In genomic region chr7:74290999-74291441, GRCh38 we compare ENCODE assay signal across 9 cellular contexts. TPM values are rescaled to one million over a fixed set of nuclear protein-coding genes. Genes with fewer than 3 reads are reported as not detected.
A peak's percentile ranks its signal among the peaks of the same experiment; 100 is the strongest.
DNase-seq lines count a peak whose midpoint lies in the region; ATAC-seq and TF ChIP-seq lines count a peak whose summit lies in the region.
"Had no signal": no experiment of that assay in that cellular context is flagged by ENCODE, and none has a peak within 500 bp of the region (broad histone marks: within the 10 kb centered on the region; RNA-seq: fewer than 3 reads in every experiment).

No MANE protein-coding gene starts in this region.

- CTCF ChIA-PET in SK-N-SH (lab: Yijun Ruan, JAX) (interaction anchor here (0.9 to 9.1 kb wide), 6 partner anchors 15 to 111 kb away, joined by 3 to 61 read pairs (median 9); no protein-coding TSS in a partner anchor), PC-9 (lab: Charles Lee) (no interaction called here)

- H3K27ac ChIP-seq in SK-N-SH (ENCODE audit: low read depth in 2 of 2, low read length in 1 of 2), result no peak overlapping the region
- no peak overlapping the region for H3K27ac ChIP-seq in PC-9
- H3K27ac ChIP-seq in stomach, result peak overlapping the region in 4 of 5 donors; percentile 85 to 91 (median 89)

- ATAC-seq in SK-N-SH treated with all-trans-retinoic acid at 6 μM for 48 hours (no peak), HG03342 (IDR thresholded peaks at IDR 0.05; ENCODE audit: unreplicated experiment) (no peak), HG03571 (IDR thresholded peaks at IDR 0.05; ENCODE audit: unreplicated experiment) (no peak)

- peak overlapping the region; percentile 74 to 99 for H3K4me3 ChIP-seq in SK-N-SH (ENCODE audit: low read depth in 2 of 2, low read length in 1 of 2)
- no peak overlapping the region; the same call in 1 of the 2 replicates for H3K4me3 ChIP-seq in PC-9
- peak overlapping the region; percentile 65 to 92 for H3K4me3 ChIP-seq in foreskin fibroblast (ENCODE audit: low read depth in 1 of 2, low read length in 2 of 2)
- peak overlapping the region; percentile 93 to 97 (median 96) for H3K4me3 ChIP-seq in stomach

- intact Hi-C loops in PC-9 (cut with micrococcal nuclease; ENCODE audit: unreplicated experiment) (loop anchor here (5.0 kb wide), 1 partner anchor 101 kb away; no protein-coding TSS in a partner anchor), stomach (cut with DNase I; ENCODE audit: low total_unique reads) (no loop called here)

- WGBS in SK-N-SH (ENCODE audit: low lambda C conversion rate), result 95% methylated on average over 9 of the region's 10 CpGs
- 37 to 52% (median 47%) methylated on average over 10 of the region's 10 CpGs for whole genome bisulfite sequencing in stomach, 5 donors

- TF ChIP-seq CTCF in SK-N-SH (IDR thresholded peaks at IDR 0.05) (no peak), PC-9 (conservative IDR thresholded peaks at IDR 0.05) (no peak), foreskin fibroblast (IDR thresholded peaks at IDR 0.05; ENCODE audit: low read depth, low read length) (no peak), stomach (IDR thresholded peaks at IDR 0.05) (no peak)

- H4K20me1 ChIP-seq in SK-N-SH (ENCODE audit: insufficient read depth) (peaks cover 57% of the 10 kb centered on the region), PC-9 (ENCODE audit: insufficient read depth) (no peaks in the 10 kb centered on the region; the same call in 1 of the 2 replicates)

- H3K9ac ChIP-seq in SK-N-SH, result peak overlapping the region; percentile 96; the same call in 1 of the 2 replicates

- no TSS peak for BruUV-seq in PC-9 (replicated peaks; lab: Mats Ljungman, UMichigan)

- H3K36me3 ChIP-seq in SK-N-SH (replicated peaks in 1 of 2; ENCODE audit: control insufficient read depth in 1 of 2, insufficient read depth in 2 of 2, low read length in 1 of 2), result no peaks in the 10 kb centered on the region
- no peaks in the 10 kb centered on the region for H3K36me3 ChIP-seq in PC-9 (ENCODE audit: low read depth)
- peaks cover 0 to under 1% (median 0%) of the 10 kb centered on the region in 4 donors for H3K36me3 ChIP-seq in stomach
- H3K36me3 ChIP-seq: sigmoid colon had no signal

- H3K4me1 ChIP-seq in SK-N-SH (ENCODE audit: control insufficient read depth in 1 of 2, insufficient read depth in 2 of 2, low read depth in 1 of 2, low read length in 1 of 2) (peaks cover 16 to 38% of the 10 kb centered on the region in 2 experiments; a peak in 3 of 4 replicates), PC-9 (replicated peaks; ENCODE audit: insufficient read depth) (peaks cover 32% of the 10 kb centered on the region), stomach (peaks cover 66 to 78% (median 75%) of the 10 kb centered on the region in 4 donors)

- H3K9me3 ChIP-seq in SK-N-SH (no peaks in the 10 kb centered on the region), PC-9 (ENCODE audit: insufficient read depth, low read depth) (no peaks in the 10 kb centered on the region), stomach (no peaks in the 10 kb centered on the region)
- H3K9me3 ChIP-seq: sigmoid colon had no signal

- H3K9me2 ChIP-seq in SK-N-SH, result no peaks in the 10 kb centered on the region
- no peaks in the 10 kb centered on the region for H3K9me2 ChIP-seq in PC-9 (ENCODE audit: insufficient read depth)

- no peaks in the 10 kb centered on the region for H3K27me3 ChIP-seq in SK-N-SH (ENCODE audit: insufficient read depth)
- no peaks in the 10 kb centered on the region for H3K27me3 ChIP-seq in PC-9 (ENCODE audit: insufficient read depth, low read depth)
- peaks cover 0 to 10% (median 0%) of the 10 kb centered on the region in 3 donors for H3K27me3 ChIP-seq in stomach
- H3K27me3 ChIP-seq: sigmoid colon had no signal

- no peak for TF ChIP-seq POLR2A in stomach (IDR thresholded peaks at IDR 0.05)

- H3K79me2 ChIP-seq in SK-N-SH (ENCODE audit: insufficient read depth) (peaks cover 67% of the 10 kb centered on the region), PC-9 (ENCODE audit: low read depth) (peaks cover 10% of the 10 kb centered on the region; the same call in 1 of the 2 replicates)

- no peaks in the 10 kb centered on the region for H3F3A ChIP-seq in SK-N-SH (replicated peaks; ENCODE audit: insufficient read depth)
- peaks cover 19% of the 10 kb centered on the region; the same call in 1 of the 2 replicates for H3F3A ChIP-seq in PC-9 (ENCODE audit: insufficient read depth, low read depth)

- peak overlapping the region; percentile 90 for H3K4me2 ChIP-seq in SK-N-SH
- peak overlapping the region; percentile 92 for H3K4me2 ChIP-seq in PC-9

- H2AFZ ChIP-seq in SK-N-SH (ENCODE audit: low read depth) (no peak overlapping the region), PC-9 (no peak overlapping the region)

- TF ChIP-seq EP300 in SK-N-SH (IDR thresholded peaks at IDR 0.05; ENCODE audit: borderline replicate concordance in 1 of 2, low read depth in 1 of 2, low read length in 1 of 2) (no peak), stomach (IDR thresholded peaks at IDR 0.05) (no peak)

- no peak for TF ChIP-seq RAD21 in SK-N-SH (IDR thresholded peaks at IDR 0.05; ENCODE audit: low read length)

- POLR2A ChIA-PET in SK-N-SH (lab: Yijun Ruan, JAX) (interaction anchor here (0.6 kb wide), 1 partner anchor 71 kb away, joined by 4 read pairs; no protein-coding TSS in a partner anchor), PC-9 (lab: Charles Lee; ENCODE audit: unreplicated experiment) (no interaction called here)

- DNase-seq in SK-N-SH (no peak), PC-9 (no peak), foreskin fibroblast (no peak), stomach (no peak)
- no peak for DNase-seq in stimulated activated CD4-positive, alpha-beta T cell treated with anti-CD3 and anti-CD28 coated beads, Interleukin-4, amount 100 ng/mL, for 1 hour

TF ChIP-seq in SK-N-SH, 30 proteins besides CTCF, POLR2A, EP300 and RAD21:
- TF ChIP-seq TCF12 (IDR thresholded peaks at IDR 0.05) (no peak), MXI1 (IDR thresholded peaks at IDR 0.05; ENCODE audit: low read depth, low read length) (peak; percentile 16)
- TF ChIP-seq, protein P1, sequence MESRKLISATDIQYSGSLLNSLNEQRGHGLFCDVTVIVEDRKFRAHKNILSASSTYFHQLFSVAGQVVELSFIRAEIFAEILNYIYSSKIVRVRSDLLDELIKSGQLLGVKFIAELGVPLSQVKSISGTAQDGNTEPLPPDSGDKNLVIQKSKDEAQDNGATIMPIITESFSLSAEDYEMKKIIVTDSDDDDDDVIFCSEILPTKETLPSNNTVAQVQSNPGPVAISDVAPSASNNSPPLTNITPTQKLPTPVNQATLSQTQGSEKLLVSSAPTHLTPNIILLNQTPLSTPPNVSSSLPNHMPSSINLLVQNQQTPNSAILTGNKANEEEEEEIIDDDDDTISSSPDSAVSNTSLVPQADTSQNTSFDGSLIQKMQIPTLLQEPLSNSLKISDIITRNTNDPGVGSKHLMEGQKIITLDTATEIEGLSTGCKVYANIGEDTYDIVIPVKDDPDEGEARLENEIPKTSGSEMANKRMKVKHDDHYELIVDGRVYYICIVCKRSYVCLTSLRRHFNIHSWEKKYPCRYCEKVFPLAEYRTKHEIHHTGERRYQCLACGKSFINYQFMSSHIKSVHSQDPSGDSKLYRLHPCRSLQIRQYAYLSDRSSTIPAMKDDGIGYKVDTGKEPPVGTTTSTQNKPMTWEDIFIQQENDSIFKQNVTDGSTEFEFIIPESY (IDR thresholded peaks at IDR 0.05; ENCODE audit: borderline replicate concordance, low read depth), result no peak
TF ChIP-seq in SK-N-SH: peak in this region for 1.

TF ChIP-seq in SK-N-SH treated with all-trans-retinoic acid at 6 μM for 48 hours, 23 proteins besides CTCF, POLR2A, EP300 and RAD21:
- TF ChIP-seq TCF4 (CRISPR knock-in tag; IDR thresholded peaks at IDR 0.05; ENCODE audit: borderline replicate concordance) (no peak), CSDC2 (CRISPR knock-in tag; IDR thresholded peaks at IDR 0.05) (no peak), SNAI2 (CRISPR knock-in tag; IDR thresholded peaks at IDR 0.05) (no peak), ARNTL (CRISPR knock-in tag; IDR thresholded peaks at IDR 0.05; ENCODE audit: borderline replicate concordance, low read depth) (no peak), ZFP3 (CRISPR knock-in tag; IDR thresholded peaks at IDR 0.05) (no peak), ZC3H10 (CRISPR knock-in tag; IDR thresholded peaks at IDR 0.05) (no peak), RARB (CRISPR knock-in tag; IDR thresholded peaks at IDR 0.05) (no peak), ISL1 (CRISPR knock-in tag; IDR thresholded peaks at IDR 0.05) (no peak), ZNF565 (CRISPR knock-in tag; conservative IDR thresholded peaks at IDR 0.05; ENCODE audit: low read depth) (no peak), BACH2 (CRISPR knock-in tag; IDR thresholded peaks at IDR 0.05; ENCODE audit: borderline replicate concordance) (no peak)
- TF ChIP-seq, protein P2, sequence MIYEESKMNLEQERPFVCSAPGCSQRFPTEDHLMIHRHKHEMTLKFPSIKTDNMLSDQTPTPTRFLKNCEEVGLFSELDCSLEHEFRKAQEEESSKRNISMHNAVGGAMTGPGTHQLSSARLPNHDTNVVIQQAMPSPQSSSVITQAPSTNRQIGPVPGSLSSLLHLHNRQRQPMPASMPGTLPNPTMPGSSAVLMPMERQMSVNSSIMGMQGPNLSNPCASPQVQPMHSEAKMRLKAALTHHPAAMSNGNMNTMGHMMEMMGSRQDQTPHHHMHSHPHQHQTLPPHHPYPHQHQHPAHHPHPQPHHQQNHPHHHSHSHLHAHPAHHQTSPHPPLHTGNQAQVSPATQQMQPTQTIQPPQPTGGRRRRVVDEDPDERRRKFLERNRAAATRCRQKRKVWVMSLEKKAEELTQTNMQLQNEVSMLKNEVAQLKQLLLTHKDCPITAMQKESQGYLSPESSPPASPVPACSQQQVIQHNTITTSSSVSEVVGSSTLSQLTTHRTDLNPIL (CRISPR knock-in tag; IDR thresholded peaks at IDR 0.05; ENCODE audit: low read depth), result no peak

RNA-seq across cellular contexts. Expression of gene CLIP2, which starts 1.8 kb away (rescaled TPM):
- 9.6 and 14.3 TPM in 2 replicates for polyA plus RNA-seq in SK-N-SH (2012; rRNA removed)
- polyA plus RNA-seq in SK-N-SH (2012; cell fraction: cytosol; rRNA removed), result 8.6 and 11.9 TPM in 2 replicates
- 19.0 and 26.1 TPM in 2 replicates for polyA plus RNA-seq in SK-N-SH (2012; cell fraction: nucleus; rRNA removed)
- total RNA-seq in PC-9 (2021), result 37.9 and 48.0 TPM in 2 replicates
- total RNA-seq in stomach, result 100 to 1,000 TPM in 1 of 5 donors, 10 to 100 TPM in 4; 20.7 to 485 (median 24.5) TPM
- polyA plus RNA-seq in stomach, result 10 to 100 TPM in 2 of 3 donors, 1 to 10 TPM in 1; 4.5 to 24.1 (median 10.5) TPM

RNA-seq across cellular contexts. Expression of gene RFC2, which starts 36.8 kb away (rescaled TPM):
- 31.2 and 36.1 TPM in 2 replicates for polyA plus RNA-seq in SK-N-SH (2012; rRNA removed)
- 28.8 and 34.3 TPM in 2 replicates for polyA plus RNA-seq in SK-N-SH (2012; cell fraction: cytosol; rRNA removed)
- polyA plus RNA-seq in SK-N-SH (2012; cell fraction: nucleus; rRNA removed), result 14.6 and 17.1 TPM in 2 replicates
- total RNA-seq in PC-9 (2021), result 65.5 and 75.7 TPM in 2 replicates
- 10 to 100 TPM in 4 of 5 donors, 1 to 10 TPM in 1; 7.7 to 39.1 (median 18.2) TPM for total RNA-seq in stomach
- 10 to 100 TPM; 22.0 to 27.8 (median 24.0) TPM for polyA plus RNA-seq in stomach

Comparison
In these comparisons a context has a peak if more than half of its experiments do, and no peak if none do; other contexts are left out.
1. H3K27ac ChIP-seq: peak in stomach (4 of 5); none in SK-N-SH (0 of 2) and PC-9 (single experiment).